Comparison of ENCODE assay signal across 8 cellular contexts in the genomic region with DNA sequence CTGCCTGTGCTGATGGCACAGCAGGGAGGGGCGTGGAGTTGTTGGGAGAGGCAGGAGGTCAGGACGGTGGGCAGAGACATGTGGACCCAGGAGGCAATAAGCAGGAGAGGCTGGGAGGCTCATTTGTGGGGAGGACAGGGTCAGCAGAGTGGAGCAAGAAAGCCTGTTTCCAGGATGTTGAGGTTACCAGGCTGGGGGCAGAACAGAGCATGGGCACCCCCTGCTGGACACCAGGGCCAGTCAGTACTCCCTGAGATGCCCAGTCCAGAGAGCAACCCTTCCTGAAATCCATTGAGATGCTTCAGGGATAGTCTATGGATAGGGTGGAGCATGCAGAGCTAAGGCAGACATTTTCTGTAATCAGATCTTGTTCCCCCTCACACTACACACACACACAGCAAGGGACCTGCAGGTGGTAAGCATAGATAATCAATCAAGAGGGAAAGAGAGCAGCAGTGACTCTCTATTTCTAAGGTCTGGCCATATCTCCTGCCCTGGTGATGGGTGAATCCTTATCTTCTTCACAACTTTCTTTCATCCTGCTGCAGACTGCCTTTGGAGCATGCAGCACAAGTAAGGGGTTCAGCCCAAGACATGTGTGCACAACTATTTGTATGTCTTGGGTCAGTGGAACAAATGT. TPM values are rescaled to one million over a fixed set of nuclear protein-coding genes. Genes with fewer than 3 reads are reported as not detected.
DNase-seq lines count a peak whose midpoint lies in the region; ATAC-seq lines count a peak whose summit lies in the region.

No MANE protein-coding gene starts in this region.

- no peaks in the 10 kb centered on the region for H3K36me3 Mint-ChIP-seq in activated T-cell treated with anti-CD3 and anti-CD28 coated beads, Interleukin-2, amount 50 U/mL, for 24 hours (ENCODE audit: low read depth)

- intact Hi-C loops in left ventricle myocardium superior (cut with micrococcal nuclease), result no loop called here

- ATAC-seq in left ventricle myocardium superior (peak; percentile 58), HG02870 (IDR thresholded peaks at IDR 0.05; ENCODE audit: unreplicated experiment) (no peak), GM21619 (IDR thresholded peaks at IDR 0.05; ENCODE audit: unreplicated experiment) (no peak)

- no peaks in the 10 kb centered on the region for H3K4me1 Mint-ChIP-seq in activated T-cell treated with anti-CD3 and anti-CD28 coated beads, Interleukin-2, amount 50 U/mL, for 24 hours (ENCODE audit: low read depth)

- H3K4me3 Mint-ChIP-seq in activated T-cell treated with anti-CD3 and anti-CD28 coated beads, Interleukin-2, amount 50 U/mL, for 24 hours, result no peak overlapping the region

- H3K27me3 Mint-ChIP-seq in activated T-cell treated with anti-CD3 and anti-CD28 coated beads, Interleukin-2, amount 50 U/mL, for 24 hours, result peaks cover 16% of the 10 kb centered on the region

- no peak overlapping the region for H3K27ac Mint-ChIP-seq in activated T-cell treated with anti-CD3 and anti-CD28 coated beads, Interleukin-2, amount 50 U/mL, for 24 hours

- no peaks in the 10 kb centered on the region for H3K9me3 Mint-ChIP-seq in activated T-cell treated with anti-CD3 and anti-CD28 coated beads, Interleukin-2, amount 50 U/mL, for 24 hours

- DNase-seq in activated T-cell treated with anti-CD3 and anti-CD28 coated beads, Interleukin-2, amount 50 U/mL, for 24 hours, result peak; percentile 33
- DNase-seq in activated T-cell treated with anti-CD3 and anti-CD28 coated beads for 4 hours (no peak), NCI-H1092 treated with DMSO at 0.1 percent for 48 hours (lab: John Stamatoyannopoulos, UW) (peak; percentile 43), amygdala (lab: John Stamatoyannopoulos, UW) (peak in 47 of 56 donors; percentile 10 to 81 (median 40)), left ventricle myocardium superior (peak; percentile 77), renal cortical epithelial cell (ENCODE audit: low read depth) (peak; percentile 38)

RNA-seq across cellular contexts. Expression of a gene that starts 41.7 kb away (rescaled TPM):
- total RNA-seq in left ventricle myocardium superior (24.7 TPM), renal cortical epithelial cell (10.1 and 26.3 TPM in 2 replicates)
